Comparison of ENCODE assay signal across 9 cellular contexts in the genomic region with DNA sequence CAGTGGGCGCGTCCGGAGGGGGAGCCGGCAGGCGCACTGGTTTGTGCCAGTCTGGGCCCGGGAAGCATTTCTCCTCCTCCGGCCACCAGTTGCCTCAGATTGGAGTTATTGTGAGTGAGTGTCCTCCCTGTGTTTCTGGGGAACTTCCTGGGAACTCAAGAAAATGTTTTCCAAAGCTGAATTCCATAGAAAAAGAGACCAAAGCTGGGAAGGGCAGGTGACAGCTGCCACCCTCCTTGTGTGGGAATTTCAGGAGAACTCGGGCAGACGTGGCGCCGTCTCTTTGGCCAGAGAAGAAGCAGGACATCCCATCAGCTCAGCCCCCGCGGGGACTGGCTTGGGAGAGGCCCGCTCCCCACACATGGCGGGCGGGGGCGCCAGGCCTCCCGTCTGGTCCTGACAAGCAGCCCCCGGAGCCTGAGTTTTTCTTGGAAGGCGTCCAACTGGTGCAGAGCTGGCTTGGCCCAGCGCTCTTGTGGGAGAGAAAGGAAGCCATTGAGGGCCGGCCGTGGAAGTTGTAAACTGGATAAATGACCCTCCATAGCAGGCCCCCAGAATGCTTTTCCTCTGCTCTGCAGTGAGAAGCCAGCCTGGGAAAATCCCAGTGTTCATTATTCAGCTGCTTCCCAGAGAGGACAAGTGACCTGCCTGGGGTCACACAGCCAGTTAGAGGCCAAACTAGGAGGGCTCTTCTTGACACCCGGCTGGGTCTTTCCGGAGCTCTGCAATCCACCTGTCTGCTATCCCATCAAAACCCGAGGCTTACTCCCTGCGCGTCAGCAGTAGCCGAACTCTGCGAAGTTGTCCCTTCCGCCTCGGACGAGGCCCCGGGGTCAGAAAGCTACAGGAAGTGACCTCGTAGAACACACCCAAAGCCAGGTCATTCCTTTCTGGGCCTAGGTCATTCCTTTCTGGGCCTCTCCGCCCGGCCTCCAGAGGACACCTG. TPM values are rescaled to one million over a fixed set of nuclear protein-coding genes. Genes with fewer than 3 reads are reported as not detected.
DNase-seq lines count a peak whose midpoint lies in the region; ATAC-seq and FAIRE-seq lines count a peak whose summit lies in the region.
"Had no signal": no experiment of that assay in that cellular context is flagged by ENCODE, and none has a peak within 500 bp of the region (broad histone marks: within the 10 kb centered on the region; RNA-seq: fewer than 3 reads in every experiment).

No MANE protein-coding gene starts in this region.

- DNase-seq in NCI-H82 (lab: John Stamatoyannopoulos, UW) (peak; percentile 53), NCI-H82 treated with DMSO at 0.1 percent for 48 hours (lab: John Stamatoyannopoulos, UW; ENCODE audit: unreplicated experiment) (no peak), midbrain (lab: John Stamatoyannopoulos, UW) (peak; percentile 58), urothelium cell line (ENCODE audit: low spot score) (peak; percentile 27), AML-193 (lab: John Stamatoyannopoulos, UW) (no peak)
- no peak for DNase-seq in NK-92 treated with Interleukin-12 subunit alpha and Interleukin-12 subunit beta, amount 100 ng/mL, for 24 hours (lab: John Stamatoyannopoulos, UW)

- H3K27me3 ChIP-seq in ectodermal cell (ENCODE audit: control insufficient read depth, insufficient read depth, low read length, poor library complexity, severe bottlenecking): peaks cover 8% of the 10 kb centered on the region

- H3K4me1 ChIP-seq in ectodermal cell (ENCODE audit: control insufficient read depth, insufficient read depth, low read length): peaks cover 67% of the 10 kb centered on the region

- no peak for FAIRE-seq in urothelium cell line (lab: Jason Lieb, UNC)

- H3K36me3 ChIP-seq in ectodermal cell (ENCODE audit: control insufficient read depth, insufficient read depth, low read length): no peaks in the 10 kb centered on the region

- no peaks in the 10 kb centered on the region for H3K9me3 ChIP-seq in ectodermal cell (ENCODE audit: control insufficient read depth, low read length)

- peak overlapping the region; percentile 38 for H3K27ac ChIP-seq in ectodermal cell (ENCODE audit: insufficient read depth, low read depth, low read length, poor library complexity, severe bottlenecking)

- ATAC-seq in GM18873 (IDR thresholded peaks at IDR 0.05; ENCODE audit: low FRiP score, unreplicated experiment): no peak
- ATAC-seq: esophagus mucosa had no signal

- H3K4me3 ChIP-seq in ectodermal cell (ENCODE audit: insufficient read depth, low read depth, low read length): no peak overlapping the region

- WGBS in ectodermal cell, 2 experiments: 84 to 87% methylated on average over 37 of the region's 37 CpGs

RNA-seq across cellular contexts. Expression of a gene that starts 39.2 kb away (rescaled TPM):
- 22.2 TPM for polyA plus RNA-seq in ectodermal cell (2013, experiment 1 of 4)
- polyA plus RNA-seq in ectodermal cell (2013, experiment 2 of 4): 29.1 TPM
- polyA plus RNA-seq in ectodermal cell (2013, experiment 3 of 4): 22.7 TPM
- 23.8 TPM for polyA plus RNA-seq in ectodermal cell (2013, experiment 4 of 4)

Comparison
In these comparisons a context has a peak if more than half of its experiments do, and no peak if none do; other contexts are left out.
1. DNase-seq: peak in NCI-H82 (single experiment), midbrain (single experiment) and urothelium cell line (single experiment); none in NCI-H82 treated with DMSO at 0.1 percent for 48 hours (single experiment), NK-92 treated with Interleukin-12 subunit alpha and Interleukin-12 subunit beta, amount 100 ng/mL, for 24 hours (single experiment) and AML-193 (0 of 2).